Comparison of ENCODE assay signal across 19 cellular contexts in the genomic region with DNA sequence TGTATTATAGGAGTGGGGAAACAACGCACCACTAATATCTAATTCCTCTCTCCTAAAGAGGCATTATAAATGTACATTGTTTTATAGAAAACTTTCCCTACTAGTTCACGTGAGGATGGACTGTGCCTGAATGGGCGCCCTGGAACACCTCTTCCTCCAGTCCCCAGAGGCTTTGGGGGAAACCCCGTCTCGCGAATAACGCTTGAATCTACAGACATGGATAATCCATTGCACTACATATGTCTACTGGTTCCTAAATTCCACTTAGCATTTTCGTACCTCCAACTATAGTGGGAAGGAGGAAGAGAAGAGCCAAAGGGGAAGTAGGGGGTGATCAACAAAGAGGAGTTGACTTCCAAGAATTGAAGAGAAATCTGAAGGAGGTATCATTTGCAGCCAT. TPM values are rescaled to one million over a fixed set of nuclear protein-coding genes. Genes with fewer than 3 reads are reported as not detected.
DNase-seq lines count a peak whose midpoint lies in the region; ATAC-seq and TF ChIP-seq lines count a peak whose summit lies in the region.
"Had no signal": no experiment of that assay in that cellular context is flagged by ENCODE, and none has a peak within 500 bp of the region (broad histone marks: within the 10 kb centered on the region; RNA-seq: fewer than 3 reads in every experiment).

No MANE protein-coding gene starts in this region.

- H3K9me3 Mint-ChIP-seq in activated naive CD4-positive, alpha-beta T cell treated with anti-CD3 and anti-CD28 coated beads, Interleukin-2, amount 10 ng/mL, durations not matched to agents 7 days and 5 days: no peaks in the 10 kb centered on the region
- H3K9me3 Mint-ChIP-seq in WTC11 (no peaks in the 10 kb centered on the region), memory B cell (peaks cover 1% of the 10 kb centered on the region), type B pancreatic cell (no peaks in the 10 kb centered on the region)

- POLR2A ChIA-PET in WTC11 (lab: Charles Lee): no interaction called here

- peaks cover 8% of the 10 kb centered on the region for H3K4me1 Mint-ChIP-seq in activated naive CD4-positive, alpha-beta T cell treated with anti-CD3 and anti-CD28 coated beads, Interleukin-2, amount 10 ng/mL, durations not matched to agents 7 days and 5 days
- H3K4me1 Mint-ChIP-seq in WTC11 (peaks cover 53% of the 10 kb centered on the region), memory B cell (peaks cover 4% of the 10 kb centered on the region), type B pancreatic cell (ENCODE audit: unreplicated experiment) (peaks cover 9% of the 10 kb centered on the region)

- peak overlapping the region; percentile 70 for H3K27ac Mint-ChIP-seq in activated naive CD4-positive, alpha-beta T cell treated with anti-CD3 and anti-CD28 coated beads, Interleukin-2, amount 10 ng/mL, durations not matched to agents 7 days and 5 days
- H3K27ac Mint-ChIP-seq in WTC11 (no peak overlapping the region), memory B cell (peak overlapping the region; percentile 42), type B pancreatic cell (no peak overlapping the region)

- no peaks in the 10 kb centered on the region for H3K36me3 Mint-ChIP-seq in activated naive CD4-positive, alpha-beta T cell treated with anti-CD3 and anti-CD28 coated beads, Interleukin-2, amount 10 ng/mL, durations not matched to agents 7 days and 5 days
- no peaks in the 10 kb centered on the region for H3K36me3 Mint-ChIP-seq in WTC11
- no peaks in the 10 kb centered on the region for H3K36me3 Mint-ChIP-seq in memory B cell
- no peaks in the 10 kb centered on the region for H3K36me3 Mint-ChIP-seq in type B pancreatic cell

- H3K27me3 Mint-ChIP-seq in activated naive CD4-positive, alpha-beta T cell treated with anti-CD3 and anti-CD28 coated beads, Interleukin-2, amount 10 ng/mL, durations not matched to agents 7 days and 5 days: peaks cover 75% of the 10 kb centered on the region
- H3K27me3 Mint-ChIP-seq in WTC11 (ENCODE audit: low read depth) (peaks cover 92% of the 10 kb centered on the region), memory B cell (peaks cover 28% of the 10 kb centered on the region), type B pancreatic cell (peaks cover 95% of the 10 kb centered on the region)

- H3K4me3 Mint-ChIP-seq in activated naive CD4-positive, alpha-beta T cell treated with anti-CD3 and anti-CD28 coated beads, Interleukin-2, amount 10 ng/mL, durations not matched to agents 7 days and 5 days: peak overlapping the region; percentile 43
- H3K4me3 Mint-ChIP-seq in WTC11: peak overlapping the region; percentile 71
- no peak overlapping the region for H3K4me3 Mint-ChIP-seq in memory B cell
- H3K4me3 Mint-ChIP-seq in type B pancreatic cell: peak overlapping the region; percentile 83

- CTCF ChIA-PET in activated naive CD4-positive, alpha-beta T cell treated with anti-CD3 and anti-CD28 coated beads, Interleukin-2, amount 10 ng/mL, durations not matched to agents 7 days and 5 days (lab: Charles Lee): interaction anchor here (1.1 to 1.4 kb wide), 2 partner anchors 18 to 129 kb away, joined by 3 to 4 read pairs; no protein-coding TSS in a partner anchor
- CTCF ChIA-PET in WTC11 (lab: Charles Lee): interaction anchor here (1.3 to 5.6 kb wide), 10 partner anchors 8 to 146 kb away, joined by 3 to 34 read pairs (median 8); partner anchors contain the start of gene BARHL2

- DNase-seq in activated naive CD4-positive, alpha-beta T cell treated with anti-CD3 and anti-CD28 coated beads, Interleukin-2, amount 10 ng/mL, durations not matched to agents 7 days and 5 days: no peak
- no peak for DNase-seq in activated naive CD4-positive, alpha-beta T cell (lab: John Stamatoyannopoulos, UW)
- DNase-seq in WTC11 (ENCODE audit: low spot score) (no peak), memory B cell (ENCODE audit: low spot score in 2 of 2) (no peak), type B pancreatic cell (ENCODE audit: extremely low spot score, unreplicated experiment) (no peak), retina (no peak)
- no peak for DNase-seq in activated CD8-positive, alpha-beta memory T cell treated with anti-CD3 and anti-CD28 coated beads, Interleukin-2, amount 50 U/mL, for 4 hours
- DNase-seq: activated gamma-delta T cell, colonic mucosa, foreskin melanocyte, IMR-90, left ventricle myocardium superior, MM.1S, NCI-H187 had no signal

- TF ChIP-seq CTCF in WTC11 (IDR thresholded peaks at IDR 0.05) (no peak), type B pancreatic cell (conservative IDR thresholded peaks at IDR 0.05) (no peak)

- ATAC-seq in WTC11: no peak
- no peak for ATAC-seq in memory B cell (ENCODE audit: low read depth)
- ATAC-seq in GM21515 (IDR thresholded peaks at IDR 0.05; ENCODE audit: unreplicated experiment): no peak
- ATAC-seq: activated CD4-positive, CD25-positive, alpha-beta regulatory T cell treated with anti-CD3 and anti-CD28 coated beads, Interleukin-2, amount 50 U/mL, for 24 hours; left ventricle myocardium superior had no signal

TF ChIP-seq in WTC11, 78 proteins besides CTCF, POLR2A, EP300 and RAD21:
- TF ChIP-seq PRRX2 (CRISPR knock-in tag; IDR thresholded peaks at IDR 0.05): no peak
- TF ChIP-seq, protein P1, sequence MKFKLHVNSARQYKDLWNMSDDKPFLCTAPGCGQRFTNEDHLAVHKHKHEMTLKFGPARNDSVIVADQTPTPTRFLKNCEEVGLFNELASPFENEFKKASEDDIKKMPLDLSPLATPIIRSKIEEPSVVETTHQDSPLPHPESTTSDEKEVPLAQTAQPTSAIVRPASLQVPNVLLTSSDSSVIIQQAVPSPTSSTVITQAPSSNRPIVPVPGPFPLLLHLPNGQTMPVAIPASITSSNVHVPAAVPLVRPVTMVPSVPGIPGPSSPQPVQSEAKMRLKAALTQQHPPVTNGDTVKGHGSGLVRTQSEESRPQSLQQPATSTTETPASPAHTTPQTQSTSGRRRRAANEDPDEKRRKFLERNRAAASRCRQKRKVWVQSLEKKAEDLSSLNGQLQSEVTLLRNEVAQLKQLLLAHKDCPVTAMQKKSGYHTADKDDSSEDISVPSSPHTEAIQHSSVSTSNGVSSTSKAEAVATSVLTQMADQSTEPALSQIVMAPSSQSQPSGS (CRISPR knock-in tag; IDR thresholded peaks at IDR 0.05; ENCODE audit: borderline replicate concordance, low read depth): no peak
- no peak for TF ChIP-seq ZNF416 (CRISPR knock-in tag; IDR thresholded peaks at IDR 0.05)

RNA-seq across cellular contexts. Expression of gene BARHL2, which starts 11.2 kb away (rescaled TPM):
- total RNA-seq in WTC11 (2021) (not detected in 3 replicates), type B pancreatic cell (ENCODE audit: low replicate concordance) (14.8 TPM in 1 of 2 replicates, not detected in the other)
- total RNA-seq: colonic mucosa, Daoy, IMR-90, left ventricle myocardium superior, myocyte, urinary bladder had no signal

Comparison
In these comparisons a context has a peak if more than half of its experiments do, and no peak if none do; other contexts are left out.
1. H3K27ac Mint-ChIP-seq: peak in activated naive CD4-positive, alpha-beta T cell treated with anti-CD3 and anti-CD28 coated beads, Interleukin-2, amount 10 ng/mL, durations not matched to agents 7 days and 5 days (single experiment) and memory B cell (single experiment); none in WTC11 (single experiment) and type B pancreatic cell (single experiment).